In the genomic region with DNA sequence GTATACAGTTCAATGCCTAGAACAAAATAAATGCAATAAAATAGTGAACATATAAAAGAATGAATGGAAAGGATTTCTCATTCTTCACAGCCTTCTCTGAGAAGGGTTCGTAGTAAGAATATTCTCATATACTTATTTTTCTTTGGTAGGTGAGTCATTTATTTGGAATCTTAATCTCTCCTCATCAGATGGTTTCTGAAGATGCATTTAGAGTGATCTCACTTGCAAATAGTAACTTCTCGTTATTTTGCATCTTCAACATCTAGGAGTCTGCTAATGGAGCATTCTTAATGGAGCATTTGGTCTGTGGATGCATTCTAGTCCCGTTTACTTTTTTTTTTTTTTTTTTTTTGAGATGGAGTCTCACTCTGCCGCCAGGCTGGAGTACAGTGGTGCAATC, we compare ENCODE assay signal across 13 cellular contexts. TPM values are rescaled to one million over a fixed set of nuclear protein-coding genes. Genes with fewer than 3 reads are reported as not detected.
A peak's percentile ranks its signal among the peaks of the same experiment; 100 is the strongest.
DNase-seq lines count a peak whose midpoint lies in the region; TF ChIP-seq lines count a peak whose summit lies in the region.
"Had no signal": no experiment of that assay in that cellular context is flagged by ENCODE, and none has a peak within 500 bp of the region (broad histone marks: within the 10 kb centered on the region; RNA-seq: fewer than 3 reads in every experiment).

No MANE protein-coding gene starts in this region.

- no peaks in the 10 kb centered on the region for H3K36me3 ChIP-seq in breast epithelium
- H3K36me3 ChIP-seq in ovary = no peaks in the 10 kb centered on the region
- H3K36me3 ChIP-seq in OCI-LY7 (ENCODE audit: insufficient read depth, low read length) = peaks cover 62% of the 10 kb centered on the region
- H3K36me3 ChIP-seq in effector memory CD4-positive, alpha-beta T cell (ENCODE audit: control insufficient read depth, insufficient read depth, low read length) = peaks cover 26% of the 10 kb centered on the region

- peaks cover 50% of the 10 kb centered on the region for H3K36me3 Mint-ChIP-seq in MCF 10A (ENCODE audit: insufficient read depth, unreplicated experiment)
- peaks cover 66% of the 10 kb centered on the region for H3K36me3 Mint-ChIP-seq in brain

- TF ChIP-seq POLR2A in breast epithelium (IDR thresholded peaks at IDR 0.05) (no peak), ovary (IDR thresholded peaks at IDR 0.05) (no peak)

- H3K4me3 Mint-ChIP-seq in MCF 10A (ENCODE audit: unreplicated experiment) = no peak overlapping the region
- peak overlapping the region; percentile 61 to 91 (median 89) for H3K4me3 Mint-ChIP-seq in brain
- H3K4me3 Mint-ChIP-seq: activated naive CD8-positive, alpha-beta T cell treated with anti-CD3 and anti-CD28 coated beads, Interleukin-2, amount 50 U/mL, for 24 hours had no signal

- H3K27me3 Mint-ChIP-seq in MCF 10A (ENCODE audit: insufficient read depth, unreplicated experiment) (no peaks in the 10 kb centered on the region), brain (peaks cover 9% of the 10 kb centered on the region)
- H3K27me3 Mint-ChIP-seq: activated naive CD8-positive, alpha-beta T cell treated with anti-CD3 and anti-CD28 coated beads, Interleukin-2, amount 50 U/mL, for 24 hours had no signal

- no peak for TF ChIP-seq EP300 in ovary (IDR thresholded peaks at IDR 0.05)

- POLR2A ChIA-PET in MCF 10A (lab: Yijun Ruan, JAX) (interaction anchor here (0.7 to 1.3 kb wide), 3 partner anchors 83 to 215 kb away, joined by 3 to 6 read pairs (median 4); partner anchors contain the start of genes R3HDM1 and ZRANB3), OCI-LY7 (lab: Charles Lee) (interaction anchor here (0.6 to 1.3 kb wide), 3 partner anchors 17 to 757 kb away, joined by 3 to 8 read pairs (median 4); no protein-coding TSS in a partner anchor)

- WGBS in ovary, 3 donors = 83 to 93% (median 85%) methylated on average over 4 of the region's 4 CpGs

- BruUV-seq in MCF 10A (replicated peaks; lab: Mats Ljungman, UMichigan) = no TSS peak
- no TSS peak for BruUV-seq in OCI-LY7 (replicated peaks; lab: Mats Ljungman, UMichigan)

- TF ChIP-seq CTCF in MCF 10A (IDR thresholded peaks at IDR 0.05; ENCODE audit: unreplicated experiment) (no peak), breast epithelium (IDR thresholded peaks at IDR 0.05) (no peak), brain (conservative IDR thresholded peaks at IDR 0.05) (no peak), ovary (IDR thresholded peaks at IDR 0.05) (no peak), OCI-LY7 (conservative IDR thresholded peaks at IDR 0.05; ENCODE audit: low read length) (no peak)

- H3K9me3 ChIP-seq in breast epithelium (no peaks in the 10 kb centered on the region), ovary (no peaks in the 10 kb centered on the region), OCI-LY7 (ENCODE audit: low read length) (no peaks in the 10 kb centered on the region)
- H3K9me3 ChIP-seq in effector memory CD4-positive, alpha-beta T cell (ENCODE audit: control insufficient read depth, low read length) = no peaks in the 10 kb centered on the region
- H3K9me3 ChIP-seq: testis had no signal

- DNase-seq in MCF 10A (ENCODE audit: unreplicated experiment) (peak; percentile 8), breast epithelium (ENCODE audit: low spot score in 2 of 2) (no peak), iris pigment epithelial cell (ENCODE audit: low read depth) (peak; percentile 87), ovary (no peak), OCI-LY7 (ENCODE audit: low spot score) (no peak), DMS153 treated with DMSO at 0.1 percent for 48 hours (lab: John Stamatoyannopoulos, UW; ENCODE audit: unreplicated experiment) (no peak)
- no peak for DNase-seq in effector memory CD4-positive, alpha-beta T cell
- DNase-seq: activated naive CD8-positive, alpha-beta T cell treated with anti-CD3 and anti-CD28 coated beads, Interleukin-2, amount 50 U/mL, for 24 hours; NCI-H1092 treated with DMSO at 0.1 percent for 48 hours; SHP77 treated with DMSO at 0.1 percent for 48 hours; testis had no signal

- H3K27me3 ChIP-seq in breast epithelium (no peaks in the 10 kb centered on the region), ovary (no peaks in the 10 kb centered on the region)
- H3K27me3 ChIP-seq in effector memory CD4-positive, alpha-beta T cell (replicated peaks; ENCODE audit: control insufficient read depth, insufficient read depth, low read length, poor library complexity, severe bottlenecking) = no peaks in the 10 kb centered on the region
- H3K27me3 ChIP-seq: testis had no signal

- H4K20me1 ChIP-seq in OCI-LY7 (ENCODE audit: insufficient read depth, low read length) = peaks cover 24% of the 10 kb centered on the region

- H3K4me1 Mint-ChIP-seq in MCF 10A (ENCODE audit: insufficient read depth, unreplicated experiment) = peaks cover 26% of the 10 kb centered on the region
- peaks cover 38% of the 10 kb centered on the region for H3K4me1 Mint-ChIP-seq in brain

- H3K27ac ChIP-seq in breast epithelium (no peak overlapping the region), ovary (no peak overlapping the region), OCI-LY7 (ENCODE audit: low read depth, low read length, poor library complexity, severe bottlenecking) (no peak overlapping the region)
- H3K27ac ChIP-seq in effector memory CD4-positive, alpha-beta T cell (ENCODE audit: insufficient read depth, low read length, poor library complexity, severe bottlenecking) = no peak overlapping the region
- H3K27ac ChIP-seq: testis, VCaP had no signal

- 0 out of 2 replicates have a peak, but pooled peaks cover 3% of the 10 kb centered on the region for H3K9me2 ChIP-seq in OCI-LY7 (ENCODE audit: insufficient read depth, low read length)

- peaks cover 52% of the 10 kb centered on the region for H3K79me2 ChIP-seq in OCI-LY7 (ENCODE audit: insufficient read depth, low read depth, low read length)

- CTCF ChIA-PET in MCF 10A (lab: Yijun Ruan, JAX) (interaction anchor here (0.6 to 3.2 kb wide), 8 partner anchors 14 to 1480 kb away, joined by 3 to 16 read pairs (median 4); no protein-coding TSS in a partner anchor), OCI-LY7 (lab: Charles Lee; ENCODE audit: unreplicated experiment) (no interaction called here)

- H3K9me3 Mint-ChIP-seq in MCF 10A (ENCODE audit: unreplicated experiment) = no peaks in the 10 kb centered on the region
- no peaks in the 10 kb centered on the region for H3K9me3 Mint-ChIP-seq in brain

- no peak overlapping the region for H3K27ac Mint-ChIP-seq in MCF 10A (ENCODE audit: low read depth, unreplicated experiment)
- peak overlapping the region in 1 of 5 experiments; percentile 99 for H3K27ac Mint-ChIP-seq in brain
- H3K27ac Mint-ChIP-seq: activated naive CD8-positive, alpha-beta T cell treated with anti-CD3 and anti-CD28 coated beads, Interleukin-2, amount 50 U/mL, for 24 hours had no signal

- H3K4me3 ChIP-seq in breast epithelium (no peak overlapping the region), ovary (no peak overlapping the region), OCI-LY7 (ENCODE audit: low read depth, low read length, poor library complexity, severe bottlenecking) (no peak overlapping the region)
- H3K4me3 ChIP-seq in effector memory CD4-positive, alpha-beta T cell (ENCODE audit: insufficient read depth, low read depth, low read length, poor library complexity, severe bottlenecking) = no peak overlapping the region
- H3K4me3 ChIP-seq: testis had no signal

- H3K4me1 ChIP-seq in breast epithelium (no peaks in the 10 kb centered on the region), ovary (ENCODE audit: insufficient read depth) (peaks cover 6% of the 10 kb centered on the region), OCI-LY7 (ENCODE audit: insufficient read depth, low read length, poor library complexity, severe bottlenecking) (peaks cover 17% of the 10 kb centered on the region)
- H3K4me1 ChIP-seq in effector memory CD4-positive, alpha-beta T cell (ENCODE audit: control insufficient read depth, insufficient read depth, low read length, poor library complexity, severe bottlenecking) = peaks cover 10% of the 10 kb centered on the region

- H2AFZ ChIP-seq in OCI-LY7 (ENCODE audit: low read length) = no peak overlapping the region

- H3K4me2 ChIP-seq in OCI-LY7 (ENCODE audit: low read length) = no peak overlapping the region

- intact Hi-C loops in MCF 10A (cut with micrococcal nuclease) (no loop called here), breast epithelium (cut with DNase I; ENCODE audit: low total_unique reads) (no loop called here), ovary (cut with DNase I) (no loop called here), OCI-LY7 (cut with micrococcal nuclease; ENCODE audit: unreplicated experiment) (no loop called here)

RNA-seq across cellular contexts. Expression of gene UBXN4, which starts 3.9 kb away (rescaled TPM):
- total RNA-seq in MCF 10A (2022) (79.0 and 101 TPM in 2 replicates), breast epithelium (100 to 1,000 TPM in 1 of 3 donors, 10 to 100 TPM in 2; 70.2 to 101 (median 89.1) TPM), ovary (100 to 1,000 TPM in 1 of 7 donors, 10 to 100 TPM in 6; 56.8 to 101 (median 87.5) TPM), OCI-LY7 (2022) (88.2 and 105 TPM in 2 replicates)
- polyA plus RNA-seq in brain (ENCODE audit: insufficient read depth, low read depth, low replicate concordance) (37.8 TPM), ovary (10 to 100 TPM; 46.6 to 82.0 TPM)
- total RNA-seq in OCI-LY7 (2014; rRNA removed; shearing (Covaris generic)) = 48.4 and 55.4 TPM in 2 replicates

Comparison
In these comparisons a context has a peak if more than half of its experiments do, and no peak if none do; other contexts are left out.
1. DNase-seq: peak in MCF 10A (single experiment) and iris pigment epithelial cell (single experiment); none in breast epithelium (0 of 2), ovary (0 of 5), OCI-LY7 (single experiment), DMS153 treated with DMSO at 0.1 percent for 48 hours (single experiment) and effector memory CD4-positive, alpha-beta T cell (0 of 3).